In genomic region chr10:132746801-132747625, GRCh38 we compare ENCODE assay signal across 23 cellular contexts. TPM values are rescaled to one million over a fixed set of nuclear protein-coding genes. Genes with fewer than 3 reads are reported as not detected.
A peak's percentile ranks its signal among the peaks of the same experiment; 100 is the strongest.
DNase-seq lines count a peak whose midpoint lies in the region; ATAC-seq, FAIRE-seq and TF ChIP-seq lines count a peak whose summit lies in the region.
"Had no signal": no experiment of that assay in that cellular context is flagged by ENCODE, and none has a peak within 500 bp of the region (broad histone marks: within the 10 kb centered on the region; RNA-seq: fewer than 3 reads in every experiment).

No MANE protein-coding gene starts in this region.

- no peak overlapping the region for H3K4me3 Mint-ChIP-seq in H9
- no peak overlapping the region for H3K4me3 Mint-ChIP-seq in stimulated activated effector memory CD8-positive, alpha-beta T cell treated with anti-CD3 and anti-CD28 coated beads, Interleukin-12 subunit alpha, Interleukin-12 subunit beta, amount 100 ng/mL, for 72 hours
- H3K4me3 Mint-ChIP-seq: activated CD4-positive, alpha-beta memory T cell treated with anti-CD3 and anti-CD28 coated beads for 36 hours; CD8-positive, alpha-beta T cell; effector memory CD8-positive, alpha-beta T cell; mesothelial cell of epicardium had no signal

- no peak overlapping the region for H4K91ac ChIP-seq in H9 (ENCODE audit: insufficient read length, low read depth, low read length)

- no peak for ATAC-seq in stimulated activated effector memory CD8-positive, alpha-beta T cell treated with anti-CD3 and anti-CD28 coated beads, Interleukin-12 subunit alpha, Interleukin-12 subunit beta, amount 100 ng/mL, for 72 hours
- ATAC-seq: CD8-positive, alpha-beta T cell; effector memory CD8-positive, alpha-beta T cell; Right ventricle myocardium inferior had no signal

- no peak overlapping the region for H3K18ac ChIP-seq in H9 (ENCODE audit: insufficient read length, low read depth, low read length)

- no peak overlapping the region for H2BK5ac ChIP-seq in H9 (ENCODE audit: insufficient read length, low read length)

- H3K27ac Mint-ChIP-seq in H9: peak overlapping the region; percentile 52 to 93 (median 89); a peak in 5 of 7 replicates
- no peak overlapping the region for H3K27ac Mint-ChIP-seq in stimulated activated effector memory CD8-positive, alpha-beta T cell treated with anti-CD3 and anti-CD28 coated beads, Interleukin-12 subunit alpha, Interleukin-12 subunit beta, amount 100 ng/mL, for 72 hours
- H3K27ac Mint-ChIP-seq: activated CD4-positive, alpha-beta memory T cell treated with anti-CD3 and anti-CD28 coated beads for 36 hours; CD8-positive, alpha-beta T cell; effector memory CD8-positive, alpha-beta T cell; mesothelial cell of epicardium had no signal

- H2AK5ac ChIP-seq in H9 (ENCODE audit: insufficient read length, low read length): no peak overlapping the region

- no peak overlapping the region for H2BK12ac ChIP-seq in H9 (ENCODE audit: insufficient read length, low read depth, low read length)

- H3K4me1 Mint-ChIP-seq in H9: peaks cover 43 to 48% of the 10 kb centered on the region in 2 experiments
- H3K4me1 Mint-ChIP-seq in stimulated activated effector memory CD8-positive, alpha-beta T cell treated with anti-CD3 and anti-CD28 coated beads, Interleukin-12 subunit alpha, Interleukin-12 subunit beta, amount 100 ng/mL, for 72 hours: no peaks in the 10 kb centered on the region
- H3K4me1 Mint-ChIP-seq: mesothelial cell of epicardium had no signal

- H3K4me3 ChIP-seq in iPS-20b (ENCODE audit: low read length): no peak overlapping the region
- H3K4me3 ChIP-seq in retinal pigment epithelial cell (ENCODE audit: low read length): no peak overlapping the region
- no peak overlapping the region for H3K4me3 ChIP-seq in kidney (ENCODE audit: low read length in 2 of 2)
- H3K4me3 ChIP-seq in smooth muscle cell: no peak overlapping the region
- H3K4me3 ChIP-seq in adrenal gland: no peak overlapping the region

- no peaks in the 10 kb centered on the region for H3F3A ChIP-seq in smooth muscle cell (ENCODE audit: low read depth)

- no peaks in the 10 kb centered on the region for H4K20me1 ChIP-seq in H9 (ENCODE audit: control insufficient read depth, insufficient read depth, insufficient read length)
- peaks cover 69% of the 10 kb centered on the region for H4K20me1 ChIP-seq in smooth muscle cell (ENCODE audit: low read depth)

- no peak overlapping the region for H3K4ac ChIP-seq in H9 (ENCODE audit: low read depth, low read length)

- H3K56ac ChIP-seq in H9 (ENCODE audit: insufficient read length, low read depth, low read length): no peak overlapping the region

- H3T11ph ChIP-seq in H9 (ENCODE audit: low read length): no peak overlapping the region

- H3K27me3 Mint-ChIP-seq in H9 (ENCODE audit: low read depth): peaks cover 2% of the 10 kb centered on the region; the same call in 1 of the 2 replicates
- H3K27me3 Mint-ChIP-seq: activated CD4-positive, alpha-beta memory T cell treated with anti-CD3 and anti-CD28 coated beads for 36 hours; effector memory CD8-positive, alpha-beta T cell had no signal

- H3K4me2 ChIP-seq in H9 (ENCODE audit: insufficient read depth, insufficient read length, low read length): no peak overlapping the region
- no peak overlapping the region for H3K4me2 ChIP-seq in smooth muscle cell

- H2BK20ac ChIP-seq in H9 (ENCODE audit: low read depth, low read length, poor library complexity, severe bottlenecking): no peak overlapping the region

- WGBS in H9 (ENCODE audit: extremely low coverage, insufficient read length, low lambda C conversion rate): no CpG with 5 or more reads among the region's 29 CpGs
- 73% methylated on average over 29 of the region's 29 CpGs for WGBS in smooth muscle cell (ENCODE audit: low lambda C conversion rate)
- WGBS in adrenal gland, 4 donors: 88 to 94% (median 91%) methylated on average over 16 to 29 of the region's 29 CpGs

- H3K23me2 ChIP-seq in H9 (ENCODE audit: insufficient read length, low read depth, low read length, poor library complexity, severe bottlenecking): no peaks in the 10 kb centered on the region

- H3K23ac ChIP-seq in H9 (ENCODE audit: insufficient read length, low read depth, low read length): no peak overlapping the region

- H3K4me1 ChIP-seq in H9 (ENCODE audit: insufficient read depth, low read length) (no peaks in the 10 kb centered on the region; the same call in 1 of the 2 replicates), iPS-20b (ENCODE audit: insufficient read depth, low read length) (peaks cover 14% of the 10 kb centered on the region; the same call in 1 of the 2 replicates), kidney (ENCODE audit: control insufficient read depth in 1 of 2, insufficient read depth in 1 of 2, low read depth in 1 of 2, low read length in 2 of 2) (no peaks in the 10 kb centered on the region), smooth muscle cell (ENCODE audit: low read depth) (peaks cover 30% of the 10 kb centered on the region), adrenal gland (replicated peaks in 1 of 2) (no peaks in the 10 kb centered on the region)

- TF ChIP-seq POLR2A in adrenal gland (IDR thresholded peaks at IDR 0.05): no peak

- DNase-seq in H9: peak; percentile 66
- DNase-seq in cerebellar cortex (ENCODE audit: low spot score): peak; percentile 57
- DNase-seq in retinal pigment epithelial cell (ENCODE audit: low read depth): peak; percentile 24
- no peak for DNase-seq in kidney
- no peak for DNase-seq in smooth muscle cell (lab: John Stamatoyannopoulos, UW; ENCODE audit: unreplicated experiment)
- no peak for DNase-seq in adrenal gland
- no peak for DNase-seq in stimulated activated effector memory CD8-positive, alpha-beta T cell treated with anti-CD3 and anti-CD28 coated beads, Interleukin-12 subunit alpha, Interleukin-12 subunit beta, amount 100 ng/mL, for 72 hours (ENCODE audit: low spot score in 2 of 2)
- DNase-seq: activated CD4-positive, alpha-beta memory T cell treated with anti-CD3 and anti-CD28 coated beads for 36 hours; activated gamma-delta T cell treated with Interleukin-2 at 50 U/mL for 16 hours; activated T-cell treated with anti-CD3 and anti-CD28 coated beads for 4 hours; amniotic stem cell; CD8-positive, alpha-beta T cell; DMS79; effector memory CD8-positive, alpha-beta T cell; NCI-H2171; NCI-H526; stimulated activated CD4-positive, alpha-beta T cell treated with anti-CD3 and anti-CD28 coated beads, Interleukin-15, amount 100 ng/mL, for 24 hours; T-helper 1 cell had no signal

- H2BK15ac ChIP-seq in H9 (ENCODE audit: low read depth, low read length): no peak overlapping the region

- H4K8ac ChIP-seq in H9 (replicated peaks; ENCODE audit: insufficient read length, low read depth, low read length): no peak overlapping the region

- H3K79me1 ChIP-seq in H9 (ENCODE audit: insufficient read depth, low read depth, low read length, poor library complexity, severe bottlenecking): no peaks in the 10 kb centered on the region

- H3K36me3 ChIP-seq in iPS-20b (ENCODE audit: insufficient read depth, low read depth, low read length) (no peaks in the 10 kb centered on the region), kidney (ENCODE audit: control insufficient read depth in 1 of 2, insufficient read depth in 2 of 2, low read length in 2 of 2) (peaks cover 5 to 10% of the 10 kb centered on the region in 2 donors), smooth muscle cell (ENCODE audit: low read depth) (no peaks in the 10 kb centered on the region), adrenal gland (replicated peaks in 1 of 2) (peaks cover 0 to 14% of the 10 kb centered on the region in 2 donors)

- H3K79me2 ChIP-seq in H9 (ENCODE audit: insufficient read depth, low read length): no peaks in the 10 kb centered on the region
- no peaks in the 10 kb centered on the region for H3K79me2 ChIP-seq in smooth muscle cell (ENCODE audit: low read depth)

- H4K5ac ChIP-seq in H9 (ENCODE audit: insufficient read length, low read depth, low read length): no peak overlapping the region

- H3K27me3 ChIP-seq in H9 (ENCODE audit: insufficient read depth, low read length) (no peaks in the 10 kb centered on the region), iPS-20b (ENCODE audit: insufficient read depth, low read length) (peaks cover 14% of the 10 kb centered on the region; the same call in 1 of the 2 replicates), smooth muscle cell (ENCODE audit: low read depth) (no peaks in the 10 kb centered on the region), adrenal gland (no peaks in the 10 kb centered on the region)

- no peak overlapping the region for H3K27ac ChIP-seq in H9 (ENCODE audit: insufficient read length, low read depth, low read length)
- no peak overlapping the region for H3K27ac ChIP-seq in iPS-20b (ENCODE audit: low read length)
- H3K27ac ChIP-seq in kidney (ENCODE audit: low read depth in 2 of 2, low read length in 2 of 2): no peak overlapping the region
- no peak overlapping the region for H3K27ac ChIP-seq in smooth muscle cell (ENCODE audit: low read depth)
- H3K27ac ChIP-seq in adrenal gland: no peak overlapping the region

- no peak for FAIRE-seq in kidney (lab: Jason Lieb, UNC)
- FAIRE-seq: HTR-8/SVneo had no signal

- TF ChIP-seq CTCF in H9 (conservative IDR thresholded peaks at IDR 0.05): peak; percentile 46
- peak; percentile 5 for TF ChIP-seq CTCF in retinal pigment epithelial cell (conservative IDR thresholded peaks at IDR 0.05; ENCODE audit: low read depth, low read length)
- TF ChIP-seq CTCF in kidney (IDR thresholded peaks at IDR 0.05; ENCODE audit: borderline replicate concordance, extremely low read depth, insufficient read depth): no peak
- no peak for TF ChIP-seq CTCF in smooth muscle cell (IDR thresholded peaks at IDR 0.05; ENCODE audit: borderline replicate concordance, insufficient read depth, poor library complexity, severe bottlenecking)
- TF ChIP-seq CTCF in adrenal gland (IDR thresholded peaks at IDR 0.05): no peak

- no peaks in the 10 kb centered on the region for H3K9me3 ChIP-seq in H9 (ENCODE audit: control insufficient read depth, low read depth, low read length)
- H3K9me3 ChIP-seq in iPS-20b (ENCODE audit: insufficient read depth, low read depth, low read length): no peaks in the 10 kb centered on the region
- H3K9me3 ChIP-seq in kidney (ENCODE audit: control insufficient read depth in 1 of 2, low read length in 2 of 2): no peaks in the 10 kb centered on the region
- H3K9me3 ChIP-seq in smooth muscle cell (replicated peaks; ENCODE audit: low read depth): no peaks in the 10 kb centered on the region
- no peaks in the 10 kb centered on the region for H3K9me3 ChIP-seq in adrenal gland (replicated peaks in 1 of 3)

- intact Hi-C loops in kidney (cut with DNase I) (no loop called here), adrenal gland (cut with DNase I) (no loop called here)

- H3K9ac ChIP-seq in H9 (ENCODE audit: extremely low read depth, insufficient read length, low read length): no peak overlapping the region
- H3K9ac ChIP-seq in iPS-20b (ENCODE audit: low read depth, low read length): peak overlapping the region; percentile 34; the same call in 1 of the 2 replicates
- H3K9ac ChIP-seq in kidney (ENCODE audit: low read length in 2 of 2): no peak overlapping the region
- no peak overlapping the region for H3K9ac ChIP-seq in smooth muscle cell (ENCODE audit: low read depth)

- no peak overlapping the region for H2BK120ac ChIP-seq in H9 (ENCODE audit: low read depth, low read length, poor library complexity, severe bottlenecking)

- no peak overlapping the region for H2AFZ ChIP-seq in H9 (ENCODE audit: low read length)
- no peak overlapping the region for H2AFZ ChIP-seq in smooth muscle cell (ENCODE audit: low read depth)

- H3K36me3 Mint-ChIP-seq in H9 (ENCODE audit: insufficient read depth in 1 of 3, low read depth in 3 of 3): no peaks in the 10 kb centered on the region; a peak in 1 of 7 replicates
- peaks cover 6% of the 10 kb centered on the region for H3K36me3 Mint-ChIP-seq in stimulated activated effector memory CD8-positive, alpha-beta T cell treated with anti-CD3 and anti-CD28 coated beads, Interleukin-12 subunit alpha, Interleukin-12 subunit beta, amount 100 ng/mL, for 72 hours
- H3K36me3 Mint-ChIP-seq: activated CD4-positive, alpha-beta memory T cell treated with anti-CD3 and anti-CD28 coated beads for 36 hours had no signal

- H3K9me3 Mint-ChIP-seq in H9: no peaks in the 10 kb centered on the region
- no peaks in the 10 kb centered on the region for H3K9me3 Mint-ChIP-seq in stimulated activated effector memory CD8-positive, alpha-beta T cell treated with anti-CD3 and anti-CD28 coated beads, Interleukin-12 subunit alpha, Interleukin-12 subunit beta, amount 100 ng/mL, for 72 hours
- H3K9me3 Mint-ChIP-seq: activated CD4-positive, alpha-beta memory T cell treated with anti-CD3 and anti-CD28 coated beads for 36 hours; CD8-positive, alpha-beta T cell; effector memory CD8-positive, alpha-beta T cell; mesothelial cell of epicardium had no signal

- no peak overlapping the region; the same call in 1 of the 2 replicates for H3K14ac ChIP-seq in H9 (ENCODE audit: insufficient read depth, low read length)

RNA-seq across cellular contexts. Expression of gene NKX6-2, which starts 38.9 kb away (rescaled TPM):
- total RNA-seq in H9 (2021) (0.13 TPM in 2 replicates), kidney (2.5 TPM), smooth muscle cell (not detected in 2 replicates), adrenal gland (not detected)
- polyA plus RNA-seq in kidney (ENCODE audit: insufficient read depth, low read depth, low replicate concordance) (not detected), smooth muscle cell (8.1 and 12.7 TPM in 2 replicates), adrenal gland (under 1 TPM in 2 of 3 donors, not detected in 1; 0.37 to 0.40 TPM)
- total RNA-seq: activated CD4-positive, alpha-beta memory T cell treated with anti-CD3 and anti-CD28 coated beads for 36 hours; cardiac septum; CD8-positive, alpha-beta T cell; mesothelial cell of epicardium; Right ventricle myocardium inferior had no signal

Comparison
In these comparisons a context has a peak if more than half of its experiments do, and no peak if none do; other contexts are left out.
1. DNase-seq: peak in H9 (single experiment), cerebellar cortex (single experiment) and retinal pigment epithelial cell (single experiment); none in kidney (single experiment), smooth muscle cell (single experiment), adrenal gland (0 of 7) and stimulated activated effector memory CD8-positive, alpha-beta T cell treated with anti-CD3 and anti-CD28 coated beads, Interleukin-12 subunit alpha, Interleukin-12 subunit beta, amount 100 ng/mL, for 72 hours (0 of 2).
2. CTCF ChIP-seq: peak in H9 (single experiment) and retinal pigment epithelial cell (single experiment); none in kidney (single experiment), smooth muscle cell (single experiment) and adrenal gland (0 of 6).